In genomic region chr7:99504281-99504602, GRCh38 we compare ENCODE assay signal across 1 cellular context.
TF ChIP-seq lines count a peak whose summit lies in the region.

No MANE protein-coding gene starts in this region.

TF ChIP-seq in K562, 482 proteins besides CTCF, POLR2A, EP300 and RAD21 (continues in another document):
- TF ChIP-seq RB1 (IDR thresholded peaks at IDR 0.05; ENCODE audit: low read depth) = 0 out of 2 replicates have a peak, but pooled peaks have one; percentile 7
- no peak for TF ChIP-seq ARID4B (CRISPR knock-in tag; IDR thresholded peaks at IDR 0.05)
- no peak for TF ChIP-seq NELFE (IDR thresholded peaks at IDR 0.05; ENCODE audit: insufficient read depth, insufficient read length)
- TF ChIP-seq THAP12 (CRISPR knock-in tag; IDR thresholded peaks at IDR 0.05) = no peak
- peak; percentile 27; the same call in 1 of the 2 replicates for TF ChIP-seq PHB (CRISPR knock-in tag; IDR thresholded peaks at IDR 0.05)
- no peak for TF ChIP-seq ZNF444 (CRISPR knock-in tag; IDR thresholded peaks at IDR 0.05)
- TF ChIP-seq CEBPG (CRISPR knock-in tag; IDR thresholded peaks at IDR 0.05) = peak; percentile 53; the same call in 1 of the 2 replicates
- TF ChIP-seq CEBPG (tag; conservative IDR thresholded peaks at IDR 0.05 in 1 of 2, IDR thresholded peaks at IDR 0.05 in 1 of 2) = no peak
- peak; percentile 95; the same call in 1 of the 2 replicates for TF ChIP-seq CHD2 (IDR thresholded peaks at IDR 0.05; ENCODE audit: low read depth, low read length)
- TF ChIP-seq TBP (optimal IDR thresholded peaks at IDR 0.05; ENCODE audit: low read depth, low read length) = peak; percentile 5
- no peak for TF ChIP-seq KLF16 (IDR thresholded peaks at IDR 0.05)
- TF ChIP-seq CBX1 (IDR thresholded peaks at IDR 0.05; ENCODE audit: low read depth) = no peak
- no peak for TF ChIP-seq SNIP1 (IDR thresholded peaks at IDR 0.05; ENCODE audit: low read depth)
- TF ChIP-seq PBX2 (CRISPR knock-in tag; IDR thresholded peaks at IDR 0.05; ENCODE audit: low read depth) = no peak
- no peak for TF ChIP-seq PBX2 (tag; conservative IDR thresholded peaks at IDR 0.05; ENCODE audit: low read depth)
- no peak for TF ChIP-seq GABPA (tag; conservative IDR thresholded peaks at IDR 0.05; ENCODE audit: low read depth)
- no peak for TF ChIP-seq ZNF551 (CRISPR knock-in tag; IDR thresholded peaks at IDR 0.05)
- TF ChIP-seq ZBTB7A (IDR thresholded peaks at IDR 0.05; ENCODE audit: borderline replicate concordance, control insufficient read depth, low read depth, low read length) = peak; percentile 59; the same call in 1 of the 2 replicates
- TF ChIP-seq SAFB2 (IDR thresholded peaks at IDR 0.05; ENCODE audit: borderline replicate concordance, low read depth, low read length, severe bottlenecking) = no peak
- TF ChIP-seq DNMT1 (IDR thresholded peaks at IDR 0.05) = no peak
- TF ChIP-seq HDAC3 (IDR thresholded peaks at IDR 0.05; ENCODE audit: borderline replicate concordance, partially characterized antibody) = no peak
- TF ChIP-seq ZNF766 (CRISPR knock-in tag; conservative IDR thresholded peaks at IDR 0.05) = 0 out of 2 replicates have a peak, but pooled peaks have one; percentile 36
- TF ChIP-seq MLLT1 (IDR thresholded peaks at IDR 0.05) = 0 out of 4 replicates have a peak, but pooled peaks of 1 of the 2 experiments have one; percentile 66
- TF ChIP-seq FOS (IDR thresholded peaks at IDR 0.05; ENCODE audit: extremely low read depth, insufficient read length) = peak; percentile 84
- 0 out of 2 replicates have a peak, but pooled peaks have one; percentile 20 for TF ChIP-seq ZNF165 (CRISPR knock-in tag; IDR thresholded peaks at IDR 0.05; ENCODE audit: borderline replicate concordance)
- TF ChIP-seq EGR1 (conservative IDR thresholded peaks at IDR 0.05) = peak; percentile 93
- TF ChIP-seq KLF1 (tag; IDR thresholded peaks at IDR 0.05) = 0 out of 2 replicates have a peak, but pooled peaks have one; percentile 28
- no peak for TF ChIP-seq RFX1 (IDR thresholded peaks at IDR 0.05)
- peak; percentile 49; the same call in 1 of the 2 replicates for TF ChIP-seq KLF13 (tag; IDR thresholded peaks at IDR 0.05; ENCODE audit: borderline replicate concordance, low read depth)
- 0 out of 2 replicates have a peak, but pooled peaks have one; percentile 1 for TF ChIP-seq TOE1 (IDR thresholded peaks at IDR 0.05; ENCODE audit: borderline replicate concordance)
- no peak for TF ChIP-seq TOE1 (CRISPR knock-in tag; IDR thresholded peaks at IDR 0.05; ENCODE audit: borderline replicate concordance, low read depth)
- TF ChIP-seq NEUROD1 (IDR thresholded peaks at IDR 0.05; ENCODE audit: borderline replicate concordance, low read depth, low read length, partially characterized antibody) = peak; percentile 38
- peak; percentile 31; the same call in 1 of the 2 replicates for TF ChIP-seq MGA (IDR thresholded peaks at IDR 0.05)
- TF ChIP-seq ILK (tag; IDR thresholded peaks at IDR 0.05; ENCODE audit: borderline replicate concordance, low read depth) = no peak
- TF ChIP-seq ZNF311 (CRISPR knock-in tag; IDR thresholded peaks at IDR 0.05) = no peak
- no peak for TF ChIP-seq SRF (CRISPR knock-in tag; IDR thresholded peaks at IDR 0.05)
- TF ChIP-seq TCF7 (IDR thresholded peaks at IDR 0.05; ENCODE audit: borderline replicate concordance) = peak; percentile 84; the same call in 1 of the 2 replicates
- no peak for TF ChIP-seq CBX5 (IDR thresholded peaks at IDR 0.05; ENCODE audit: borderline replicate concordance, low read depth)
- 0 out of 2 replicates have a peak, but pooled peaks have one; percentile 56 for TF ChIP-seq TCF7L2 (IDR thresholded peaks at IDR 0.05; ENCODE audit: low read depth, low read length)
- no peak for TF ChIP-seq ZNF143 (CRISPR knock-in tag; IDR thresholded peaks at IDR 0.05)
- 0 out of 2 replicates have a peak, but pooled peaks have one; percentile 68 for TF ChIP-seq MTA3 (IDR thresholded peaks at IDR 0.05; ENCODE audit: borderline replicate concordance)
